ENCODE assay signal across 11 cellular contexts in the genomic region with DNA sequence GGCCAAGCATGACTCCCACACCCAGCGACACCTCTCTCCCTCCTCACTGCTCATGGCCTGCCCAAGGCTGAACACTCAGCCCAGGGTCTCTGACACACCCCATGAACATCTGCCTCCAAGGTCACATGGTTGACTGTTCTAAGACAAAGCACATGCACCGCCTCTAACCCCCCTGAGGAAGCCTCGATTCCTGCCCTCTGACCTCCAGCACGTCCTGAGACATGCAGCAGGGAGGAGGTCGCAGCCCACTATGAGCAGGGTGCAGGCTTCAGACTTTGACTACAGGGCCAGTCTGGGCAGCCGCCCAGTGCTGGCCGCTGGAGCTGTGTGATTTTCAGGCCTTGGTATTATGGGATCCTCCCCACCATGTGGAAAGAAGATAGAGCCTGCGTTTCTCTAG. TPM values are rescaled to one million over a fixed set of nuclear protein-coding genes. Genes with fewer than 3 reads are reported as not detected.
DNase-seq lines count a peak whose midpoint lies in the region; ATAC-seq and TF ChIP-seq lines count a peak whose summit lies in the region.
"Had no signal": no experiment of that assay in that cellular context is flagged by ENCODE, and none has a peak within 500 bp of the region (broad histone marks: within the 10 kb centered on the region; RNA-seq: fewer than 3 reads in every experiment).

No MANE protein-coding gene starts in this region.

- no peaks in the 10 kb centered on the region for H3K9me3 Mint-ChIP-seq in activated CD8-positive, alpha-beta T cell treated with anti-CD3 and anti-CD28 coated beads, Interleukin-2, amount 10 ng/mL, durations not matched to agents 7 days and 5 days (ENCODE audit: insufficient read depth)
- no peaks in the 10 kb centered on the region for H3K9me3 Mint-ChIP-seq in activated CD8-positive, alpha-beta T cell treated with anti-CD3 and anti-CD28 coated beads for 36 hours
- no peaks in the 10 kb centered on the region for H3K9me3 Mint-ChIP-seq in nephron
- H3K9me3 Mint-ChIP-seq in CD8-positive, alpha-beta memory T cell, result no peaks in the 10 kb centered on the region

- no peak overlapping the region for H3K27ac Mint-ChIP-seq in activated CD8-positive, alpha-beta T cell treated with anti-CD3 and anti-CD28 coated beads, Interleukin-2, amount 10 ng/mL, durations not matched to agents 7 days and 5 days
- no peak overlapping the region for H3K27ac Mint-ChIP-seq in activated CD8-positive, alpha-beta T cell treated with anti-CD3 and anti-CD28 coated beads for 36 hours
- H3K27ac Mint-ChIP-seq in nephron, result peak overlapping the region; percentile 67 to 91 (median 88)
- H3K27ac Mint-ChIP-seq in CD8-positive, alpha-beta memory T cell, result peak overlapping the region in 1 of 8 donors; percentile 17

- POLR2A ChIA-PET in activated CD8-positive, alpha-beta T cell treated with anti-CD3 and anti-CD28 coated beads, Interleukin-2, amount 10 ng/mL, durations not matched to agents 7 days and 5 days (lab: Charles Lee), result no interaction called here
- POLR2A ChIA-PET in activated CD8-positive, alpha-beta T cell treated with anti-CD3 and anti-CD28 coated beads for 36 hours (lab: Charles Lee), result no interaction called here
- POLR2A ChIA-PET in CD8-positive, alpha-beta memory T cell (lab: Charles Lee), result no interaction called here

- no peaks in the 10 kb centered on the region for H3K9me3 ChIP-seq in esophagus muscularis mucosa
- H3K9me3 ChIP-seq in tibial artery, result no peaks in the 10 kb centered on the region
- no peaks in the 10 kb centered on the region for H3K9me3 ChIP-seq in CD8-positive, alpha-beta memory T cell (ENCODE audit: low read length)

- no peak for TF ChIP-seq EP300 in esophagus muscularis mucosa (IDR thresholded peaks at IDR 0.05)

- H3K27me3 ChIP-seq in esophagus muscularis mucosa (no peaks in the 10 kb centered on the region), tibial artery (no peaks in the 10 kb centered on the region)
- H3K27me3 ChIP-seq in CD8-positive, alpha-beta memory T cell (ENCODE audit: insufficient read depth, low read length, poor library complexity, severe bottlenecking), result no peaks in the 10 kb centered on the region

- no peak for TF ChIP-seq POLR2A in esophagus muscularis mucosa (IDR thresholded peaks at IDR 0.05; ENCODE audit: low read depth)

- peak; percentile 22 for ATAC-seq in activated CD8-positive, alpha-beta T cell treated with anti-CD3 and anti-CD28 coated beads, Interleukin-2, amount 10 ng/mL, durations not matched to agents 7 days and 5 days
- no peak for ATAC-seq in activated CD8-positive, alpha-beta T cell treated with anti-CD3 and anti-CD28 coated beads for 36 hours
- ATAC-seq in GM21390 (IDR thresholded peaks at IDR 0.05; ENCODE audit: unreplicated experiment), result no peak
- ATAC-seq: K562 had no signal

- WGBS in esophagus muscularis mucosa, result 59% methylated on average over 8 of the region's 8 CpGs

- H3K4me1 Mint-ChIP-seq in activated CD8-positive, alpha-beta T cell treated with anti-CD3 and anti-CD28 coated beads, Interleukin-2, amount 10 ng/mL, durations not matched to agents 7 days and 5 days (ENCODE audit: low read depth), result peaks cover 5% of the 10 kb centered on the region
- no peaks in the 10 kb centered on the region for H3K4me1 Mint-ChIP-seq in activated CD8-positive, alpha-beta T cell treated with anti-CD3 and anti-CD28 coated beads for 36 hours (ENCODE audit: low read depth)
- peaks cover 59% of the 10 kb centered on the region for H3K4me1 Mint-ChIP-seq in nephron
- no peaks in the 10 kb centered on the region for H3K4me1 Mint-ChIP-seq in CD8-positive, alpha-beta memory T cell

- intact Hi-C loops in activated CD8-positive, alpha-beta T cell treated with anti-CD3 and anti-CD28 coated beads for 36 hours (cut with micrococcal nuclease), result no loop called here
- intact Hi-C loops in esophagus muscularis mucosa (cut with DNase I) (no loop called here), tibial artery (cut with DNase I; ENCODE audit: low total_unique reads) (no loop called here)

- TF ChIP-seq CTCF in activated CD8-positive, alpha-beta T cell treated with anti-CD3 and anti-CD28 coated beads for 36 hours (IDR thresholded peaks at IDR 0.05), result no peak
- TF ChIP-seq CTCF in esophagus muscularis mucosa (IDR thresholded peaks at IDR 0.05) (no peak), nephron (IDR thresholded peaks at IDR 0.05; ENCODE audit: unreplicated experiment in 3 of 3) (no peak), tibial artery (IDR thresholded peaks at IDR 0.05) (no peak)

- H3K4me3 Mint-ChIP-seq in activated CD8-positive, alpha-beta T cell treated with anti-CD3 and anti-CD28 coated beads, Interleukin-2, amount 10 ng/mL, durations not matched to agents 7 days and 5 days, result no peak overlapping the region
- no peak overlapping the region for H3K4me3 Mint-ChIP-seq in activated CD8-positive, alpha-beta T cell treated with anti-CD3 and anti-CD28 coated beads for 36 hours
- H3K4me3 Mint-ChIP-seq in nephron, result no peak overlapping the region
- H3K4me3 Mint-ChIP-seq in CD8-positive, alpha-beta memory T cell, result no peak overlapping the region

- DNase-seq in activated CD8-positive, alpha-beta T cell treated with anti-CD3 and anti-CD28 coated beads, Interleukin-2, amount 10 ng/mL, durations not matched to agents 7 days and 5 days, result no peak
- DNase-seq in activated CD8-positive, alpha-beta T cell treated with anti-CD3 and anti-CD28 coated beads for 36 hours, result no peak
- DNase-seq in esophagus muscularis mucosa (ENCODE audit: extremely low spot score) (no peak), tibial artery (no peak), HT-29 (ENCODE audit: low spot score) (no peak)
- DNase-seq in CD8-positive, alpha-beta memory T cell, result no peak
- DNase-seq: amniotic stem cell, NCI-H1436 treated with DMSO at 0.1 percent for 48 hours had no signal

- CTCF ChIA-PET in activated CD8-positive, alpha-beta T cell treated with anti-CD3 and anti-CD28 coated beads, Interleukin-2, amount 10 ng/mL, durations not matched to agents 7 days and 5 days (lab: Charles Lee), result no interaction called here
- CTCF ChIA-PET in activated CD8-positive, alpha-beta T cell treated with anti-CD3 and anti-CD28 coated beads for 36 hours (lab: Charles Lee), result interaction anchor here (1.4 kb wide), 1 partner anchor 46 kb away, joined by 4 read pairs; a partner anchor contains a TSS
- CTCF ChIA-PET in CD8-positive, alpha-beta memory T cell (lab: Charles Lee), result interaction anchor here (2.0 kb wide), 1 partner anchor 46 kb away, joined by 4 read pairs; a partner anchor contains a TSS

- peaks cover 16 to 91% (median 83%) of the 10 kb centered on the region in 4 donors for H3K36me3 ChIP-seq in esophagus muscularis mucosa
- H3K36me3 ChIP-seq in tibial artery, result peaks cover 7 to 93% (median 45%) of the 10 kb centered on the region in 3 donors
- H3K36me3 ChIP-seq in CD8-positive, alpha-beta memory T cell (ENCODE audit: insufficient read depth, low read length), result no peaks in the 10 kb centered on the region

- H3K27me3 Mint-ChIP-seq in activated CD8-positive, alpha-beta T cell treated with anti-CD3 and anti-CD28 coated beads, Interleukin-2, amount 10 ng/mL, durations not matched to agents 7 days and 5 days (ENCODE audit: low read depth), result no peaks in the 10 kb centered on the region
- H3K27me3 Mint-ChIP-seq in activated CD8-positive, alpha-beta T cell treated with anti-CD3 and anti-CD28 coated beads for 36 hours, result no peaks in the 10 kb centered on the region
- H3K27me3 Mint-ChIP-seq in nephron (ENCODE audit: low read depth), result no peaks in the 10 kb centered on the region
- no peaks in the 10 kb centered on the region for H3K27me3 Mint-ChIP-seq in CD8-positive, alpha-beta memory T cell

- H3K27ac ChIP-seq in esophagus muscularis mucosa (replicated peaks in 1 of 4), result peak overlapping the region; percentile 7 to 69 (median 62)
- H3K27ac ChIP-seq in tibial artery, result peak overlapping the region; percentile 53 to 71
- no peak overlapping the region for H3K27ac ChIP-seq in CD8-positive, alpha-beta memory T cell (ENCODE audit: low read depth, low read length)

- peaks cover 24 to 72% (median 70%) of the 10 kb centered on the region in 4 donors for H3K4me1 ChIP-seq in esophagus muscularis mucosa
- peaks cover 0 to 47% (median 40%) of the 10 kb centered on the region in 4 donors for H3K4me1 ChIP-seq in tibial artery
- H3K4me1 ChIP-seq in CD8-positive, alpha-beta memory T cell (ENCODE audit: insufficient read depth, low read length), result no peaks in the 10 kb centered on the region

- H3K4me3 ChIP-seq in esophagus muscularis mucosa, result no peak overlapping the region
- H3K4me3 ChIP-seq in tibial artery, result no peak overlapping the region
- H3K4me3 ChIP-seq in CD8-positive, alpha-beta memory T cell (ENCODE audit: low read length), result no peak overlapping the region
- H3K4me3 ChIP-seq: K562 had no signal

- H3K36me3 Mint-ChIP-seq in activated CD8-positive, alpha-beta T cell treated with anti-CD3 and anti-CD28 coated beads, Interleukin-2, amount 10 ng/mL, durations not matched to agents 7 days and 5 days (ENCODE audit: low read depth), result peaks cover 18% of the 10 kb centered on the region
- H3K36me3 Mint-ChIP-seq in activated CD8-positive, alpha-beta T cell treated with anti-CD3 and anti-CD28 coated beads for 36 hours (ENCODE audit: low read depth), result peaks cover 10% of the 10 kb centered on the region
- H3K36me3 Mint-ChIP-seq in nephron (ENCODE audit: low read depth), result peaks cover 50% of the 10 kb centered on the region
- H3K36me3 Mint-ChIP-seq in CD8-positive, alpha-beta memory T cell, result peaks cover 0 to 72% (median 7%) of the 10 kb centered on the region in 3 donors

RNA-seq across cellular contexts. Expression of a gene that starts 46.2 kb away (rescaled TPM):
- 10 to 100 TPM; 64.3 to 66.7 TPM for total RNA-seq in activated CD8-positive, alpha-beta T cell treated with anti-CD3 and anti-CD28 coated beads, Interleukin-2, amount 10 ng/mL, durations not matched to agents 7 days and 5 days
- total RNA-seq in activated CD8-positive, alpha-beta T cell treated with anti-CD3 and anti-CD28 coated beads for 36 hours, result 10 to 100 TPM; 35.2 to 35.9 TPM
- 10 to 100 TPM; 61.5 to 86.6 (median 65.4) TPM for total RNA-seq in esophagus muscularis mucosa
- total RNA-seq in CD8-positive, alpha-beta memory T cell, result 10 to 100 TPM; 22.8 to 25.3 TPM
- polyA plus RNA-seq in CD8-positive, alpha-beta memory T cell, result 17.4 TPM
- 93.6 and 101 TPM in 2 replicates for total RNA-seq in HT-29 (2014; rRNA removed; shearing (Covaris generic))

Comparison
In these comparisons a context has a peak if more than half of its experiments do, and no peak if none do; other contexts are left out.
1. H3K27ac Mint-ChIP-seq: peak in nephron (3 of 3); none in activated CD8-positive, alpha-beta T cell treated with anti-CD3 and anti-CD28 coated beads, Interleukin-2, amount 10 ng/mL, durations not matched to agents 7 days and 5 days (single experiment) and activated CD8-positive, alpha-beta T cell treated with anti-CD3 and anti-CD28 coated beads for 36 hours (single experiment).